ENCODE assay signal across 25 cellular contexts in the genomic region with DNA sequence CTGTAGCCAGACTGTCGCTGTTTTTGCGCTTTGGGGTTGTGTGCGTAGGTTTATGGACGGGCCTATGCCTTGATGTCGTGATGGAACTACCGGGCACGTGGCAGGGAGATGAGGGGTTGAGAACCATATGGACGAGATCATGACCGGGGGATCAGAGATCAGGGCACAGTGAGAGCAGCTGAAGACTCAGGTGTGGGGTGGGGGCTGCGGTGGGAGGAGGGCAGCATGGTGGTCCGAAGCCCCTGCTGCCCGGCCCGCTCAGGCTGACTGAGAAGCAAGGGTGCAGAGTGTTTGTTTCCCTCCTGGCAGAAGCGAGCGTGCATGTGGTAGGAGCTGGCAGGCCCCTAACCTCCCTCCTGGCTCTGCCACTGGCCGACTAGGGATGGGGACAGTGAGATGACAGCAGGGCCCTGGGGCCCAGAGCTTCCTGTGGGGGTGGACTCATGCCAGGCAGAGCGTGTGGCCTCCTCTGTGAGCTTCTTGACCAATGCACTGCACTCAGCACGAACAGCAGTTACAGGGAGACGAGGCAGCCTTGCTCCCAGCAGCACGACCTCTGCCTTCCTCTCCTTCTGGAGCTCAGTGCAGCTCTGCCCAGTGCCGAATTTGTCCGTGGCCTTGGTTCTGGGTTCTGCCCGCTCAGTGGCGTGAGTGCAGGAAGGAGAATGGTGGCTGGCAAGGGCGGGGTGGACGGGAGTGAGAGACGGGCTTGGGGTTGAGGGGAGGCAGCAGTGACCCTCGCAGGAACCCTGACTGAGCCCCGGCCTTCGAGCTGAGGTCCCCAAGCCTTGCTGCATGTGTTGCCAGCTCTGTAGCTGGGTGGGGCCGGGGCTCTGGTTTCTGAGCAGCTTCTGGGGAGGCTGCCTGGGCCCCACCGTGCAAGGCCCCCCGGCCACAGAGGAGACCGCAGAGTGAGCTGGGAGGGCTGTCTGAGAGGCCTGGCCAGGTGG. TPM values are rescaled to one million over a fixed set of nuclear protein-coding genes. Genes with fewer than 3 reads are reported as not detected.
A peak's percentile ranks its signal among the peaks of the same experiment; 100 is the strongest.
DNase-seq lines count a peak whose midpoint lies in the region; ATAC-seq, FAIRE-seq and TF ChIP-seq lines count a peak whose summit lies in the region.
"Had no signal": no experiment of that assay in that cellular context is flagged by ENCODE, and none has a peak within 500 bp of the region (broad histone marks: within the 10 kb centered on the region; RNA-seq: fewer than 3 reads in every experiment).

No MANE protein-coding gene starts in this region.

- TF ChIP-seq EP300 in HepG2 (IDR thresholded peaks at IDR 0.05; ENCODE audit: low read depth in 2 of 2, low read length in 2 of 2) (no peak), HepG2 (CRISPR knock-in tag; IDR thresholded peaks at IDR 0.05; ENCODE audit: borderline replicate concordance) (no peak)

- POLR2A ChIA-PET in HepG2 (lab: Yijun Ruan, JAX), result no interaction called here

- H3K27ac ChIP-seq in HepG2 (ENCODE audit: extremely low read length, insufficient read depth, low read length) (no peak overlapping the region), spleen (peak overlapping the region in 5 of 8 donors; percentile 27 to 48 (median 33))
- H3K27ac ChIP-seq: C4-2B, Peyer's patch, SJCRH30, stomach, transverse colon had no signal

- H3K4me3 ChIP-seq in HepG2 (replicated peaks in 1 of 3; ENCODE audit: insufficient read depth in 1 of 3, low read depth in 2 of 3, low read length in 3 of 3) (no peak overlapping the region), spleen (no peak overlapping the region)
- H3K4me3 ChIP-seq: Peyer's patch, SJCRH30, stomach, transverse colon had no signal

- no peaks in the 10 kb centered on the region for H3K4me1 Mint-ChIP-seq in activated naive CD4-positive, alpha-beta T cell treated with anti-CD3 and anti-CD28 coated beads, Interleukin-2, amount 10 ng/mL, durations not matched to agents 7 days and 5 days
- H3K4me1 Mint-ChIP-seq in activated naive CD4-positive, alpha-beta T cell treated with anti-CD3 and anti-CD28 coated beads for 36 hours (ENCODE audit: low read depth), result no peaks in the 10 kb centered on the region
- no peaks in the 10 kb centered on the region for H3K4me1 Mint-ChIP-seq in chondrocyte (ENCODE audit: low read depth)

- peaks cover 2% of the 10 kb centered on the region for H3K4me1 ChIP-seq in HepG2 (ENCODE audit: insufficient read depth, low read length)
- H3K4me1 ChIP-seq in spleen, result peaks cover 0 to 12% (median 5%) of the 10 kb centered on the region in 6 donors
- H3K4me1 ChIP-seq: Peyer's patch, SJCRH30 had no signal

- TF ChIP-seq POLR2A in HepG2 (IDR thresholded peaks at IDR 0.05; ENCODE audit: insufficient read depth in 1 of 2, low read depth in 2 of 2, low read length in 2 of 2), result no peak
- TF ChIP-seq POLR2A in spleen (IDR thresholded peaks at IDR 0.05), result no peak

- no peak overlapping the region for H3K27ac Mint-ChIP-seq in activated naive CD4-positive, alpha-beta T cell treated with anti-CD3 and anti-CD28 coated beads, Interleukin-2, amount 10 ng/mL, durations not matched to agents 7 days and 5 days
- no peak overlapping the region for H3K27ac Mint-ChIP-seq in activated naive CD4-positive, alpha-beta T cell treated with anti-CD3 and anti-CD28 coated beads for 36 hours
- peak overlapping the region; percentile 41 for H3K27ac Mint-ChIP-seq in chondrocyte (ENCODE audit: unreplicated experiment)
- H3K27ac Mint-ChIP-seq: dendritic cell treated with granulocyte-macrophage colony-stimulating factor and Interleukin-4, amounts not matched to agents 40 ng/mL and 50 ng/mL, for 4 days; T-helper 1 cell treated with Interleukin-12 subunit alpha and Interleukin-12 subunit beta and Interleukin-4 antibody, amounts not matched to agents 30 μg/mL and 1 μg/mL, for 36 hours had no signal

- no peak for FAIRE-seq in HepG2 (lab: Jason Lieb, UNC)
- FAIRE-seq: bronchial epithelial cell, D721Med had no signal

- DNase-seq in activated naive CD4-positive, alpha-beta T cell treated with anti-CD3 and anti-CD28 coated beads, Interleukin-2, amount 10 ng/mL, durations not matched to agents 7 days and 5 days, result peak; percentile 14
- DNase-seq in activated naive CD4-positive, alpha-beta T cell treated with anti-CD3 and anti-CD28 coated beads for 36 hours, result no peak
- DNase-seq in chondrocyte (ENCODE audit: low spot score), result peak; percentile 82
- no peak for DNase-seq in HepG2 (ENCODE audit: low spot score)
- peak; percentile 69 for DNase-seq in spleen
- DNase-seq in NCI-H2107 treated with DMSO at 0.1 percent for 48 hours (lab: John Stamatoyannopoulos, UW; ENCODE audit: unreplicated experiment), result no peak
- DNase-seq in GM03348 (ENCODE audit: low spot score), result no peak
- DNase-seq: activated CD4-positive, alpha-beta T cell treated with anti-CD3 and anti-CD28 coated beads, Interleukin-2, amount 50 U/mL, for 1 hour; amniotic stem cell; NCI-H1048; NCI-H187 treated with DMSO at 0.1 percent for 48 hours; NCI-H526; occipital lobe; retina; SJCRH30; stomach; transverse colon had no signal

- in situ Hi-C loops in HepG2 (cut with HindIII; ENCODE audit: extremely low pct_ligation_motif_present, low pct_unique_long_range_greater_than_20kb), result no loop called here

- no TSS peak for BruUV-seq in HepG2 (replicated peaks; lab: Mats Ljungman, UMichigan)

- H2AFZ ChIP-seq in HepG2 (ENCODE audit: low read length), result no peak overlapping the region

- H3K36me3 Mint-ChIP-seq in activated naive CD4-positive, alpha-beta T cell treated with anti-CD3 and anti-CD28 coated beads, Interleukin-2, amount 10 ng/mL, durations not matched to agents 7 days and 5 days, result peaks cover 15% of the 10 kb centered on the region
- H3K36me3 Mint-ChIP-seq in activated naive CD4-positive, alpha-beta T cell treated with anti-CD3 and anti-CD28 coated beads for 36 hours (ENCODE audit: low read depth), result peaks cover 2% of the 10 kb centered on the region
- peaks cover 5% of the 10 kb centered on the region for H3K36me3 Mint-ChIP-seq in chondrocyte (ENCODE audit: low read depth)

- TF ChIP-seq RAD21 in HepG2 (CRISPR knock-in tag; IDR thresholded peaks at IDR 0.05), result no peak

- H4K20me1 ChIP-seq in HepG2 (ENCODE audit: insufficient read depth, low read length), result no peaks in the 10 kb centered on the region

- H3K79me2 ChIP-seq in HepG2 (ENCODE audit: insufficient read depth, low read length), result no peaks in the 10 kb centered on the region

- WGBS in HepG2 (ENCODE audit: low lambda C conversion rate), result 51% methylated on average over 16 of the region's 34 CpGs
- WGBS in spleen, 5 donors, result 78 to 86% (median 83%) methylated on average over 30 to 34 of the region's 34 CpGs

- H3K36me3 ChIP-seq in HepG2 (replicated peaks in 1 of 2; ENCODE audit: control insufficient read depth in 1 of 2, insufficient read depth in 2 of 2, low read length in 2 of 2), result no peaks in the 10 kb centered on the region
- H3K36me3 ChIP-seq in spleen, result peaks cover 0 to 64% (median 26%) of the 10 kb centered on the region in 6 donors
- H3K36me3 ChIP-seq: Peyer's patch, SJCRH30, transverse colon had no signal

- TF ChIP-seq CTCF in chondrocyte (IDR thresholded peaks at IDR 0.05) (no peak), HepG2 (CRISPR knock-in tag; IDR thresholded peaks at IDR 0.05) (no peak), spleen (IDR thresholded peaks at IDR 0.05 in 8 of 11, conservative IDR thresholded peaks at IDR 0.05 in 3 of 11) (no peak)

- no peak overlapping the region for H3K9ac ChIP-seq in HepG2 (ENCODE audit: insufficient read depth, low read depth, low read length)

- intact Hi-C loops in activated naive CD4-positive, alpha-beta T cell treated with anti-CD3 and anti-CD28 coated beads for 36 hours (cut with micrococcal nuclease), result no loop called here
- intact Hi-C loops in HepG2 (cut with micrococcal nuclease; ENCODE audit: unreplicated experiment), result loop anchor here (10.0 kb wide), 1 partner anchor 68 kb away; no protein-coding TSS in a partner anchor
- intact Hi-C loops in spleen (cut with DNase I; ENCODE audit: low total_unique reads), result loop anchor here (10.0 kb wide), 1 partner anchor 98 kb away; the partner anchor contains the start of gene CFAP410

- peaks cover 6% of the 10 kb centered on the region; the same call in 1 of the 2 replicates for H3K9me3 ChIP-seq in HepG2 (ENCODE audit: low read length)
- H3K9me3 ChIP-seq in spleen, result peaks cover 2 to 33% (median 25%) of the 10 kb centered on the region in 8 donors
- H3K9me3 ChIP-seq: SJCRH30 had no signal

- H3K27me3 Mint-ChIP-seq in activated naive CD4-positive, alpha-beta T cell treated with anti-CD3 and anti-CD28 coated beads, Interleukin-2, amount 10 ng/mL, durations not matched to agents 7 days and 5 days, result peaks cover 5% of the 10 kb centered on the region
- no peaks in the 10 kb centered on the region for H3K27me3 Mint-ChIP-seq in activated naive CD4-positive, alpha-beta T cell treated with anti-CD3 and anti-CD28 coated beads for 36 hours (ENCODE audit: low read depth)
- H3K27me3 Mint-ChIP-seq in chondrocyte (ENCODE audit: low read depth), result peaks cover 6% of the 10 kb centered on the region
- H3K27me3 Mint-ChIP-seq: dendritic cell treated with granulocyte-macrophage colony-stimulating factor and Interleukin-4, amounts not matched to agents 40 ng/mL and 50 ng/mL, for 4 days had no signal

- ATAC-seq in HepG2, result peak; percentile 28; the same call in 2 of the 3 replicates
- no peak for ATAC-seq in HG02798 (IDR thresholded peaks at IDR 0.05; ENCODE audit: poor library complexity, unreplicated experiment)
- ATAC-seq: HCT116 had no signal

- CTCF ChIA-PET in activated naive CD4-positive, alpha-beta T cell treated with anti-CD3 and anti-CD28 coated beads, Interleukin-2, amount 10 ng/mL, durations not matched to agents 7 days and 5 days (lab: Charles Lee), result no interaction called here
- CTCF ChIA-PET in activated naive CD4-positive, alpha-beta T cell treated with anti-CD3 and anti-CD28 coated beads for 36 hours (lab: Charles Lee), result no interaction called here
- CTCF ChIA-PET in HepG2 (lab: Yijun Ruan, JAX; ENCODE audit: low intra/inter-chr PET ratio, low total read pairs), result no interaction called here

- H3K4me2 ChIP-seq in HepG2 (ENCODE audit: low read depth, low read length), result no peak overlapping the region

- H3K27me3 ChIP-seq in HepG2 (ENCODE audit: control insufficient read depth in 1 of 2, insufficient read depth in 2 of 2, low read length in 2 of 2) (peaks cover 4 to 26% of the 10 kb centered on the region in 2 experiments; a peak in 4 of 5 replicates), spleen (replicated peaks in 1 of 7) (peaks cover 0 to 4% (median 0%) of the 10 kb centered on the region in 7 donors)
- H3K27me3 ChIP-seq: Peyer's patch, SJCRH30, stomach, transverse colon had no signal

- H3K4me3 Mint-ChIP-seq in activated naive CD4-positive, alpha-beta T cell treated with anti-CD3 and anti-CD28 coated beads, Interleukin-2, amount 10 ng/mL, durations not matched to agents 7 days and 5 days, result no peak overlapping the region
- H3K4me3 Mint-ChIP-seq in activated naive CD4-positive, alpha-beta T cell treated with anti-CD3 and anti-CD28 coated beads for 36 hours, result no peak overlapping the region
- no peak overlapping the region for H3K4me3 Mint-ChIP-seq in chondrocyte (ENCODE audit: unreplicated experiment)
- H3K4me3 Mint-ChIP-seq: dendritic cell treated with granulocyte-macrophage colony-stimulating factor and Interleukin-4, amounts not matched to agents 40 ng/mL and 50 ng/mL, for 4 days; T-helper 1 cell treated with Interleukin-12 subunit alpha and Interleukin-12 subunit beta and Interleukin-4 antibody, amounts not matched to agents 30 μg/mL and 1 μg/mL, for 36 hours had no signal

- H3K9me3 Mint-ChIP-seq in activated naive CD4-positive, alpha-beta T cell treated with anti-CD3 and anti-CD28 coated beads, Interleukin-2, amount 10 ng/mL, durations not matched to agents 7 days and 5 days, result peaks cover 13% of the 10 kb centered on the region
- H3K9me3 Mint-ChIP-seq in activated naive CD4-positive, alpha-beta T cell treated with anti-CD3 and anti-CD28 coated beads for 36 hours, result peaks cover 13% of the 10 kb centered on the region
- peaks cover 18% of the 10 kb centered on the region for H3K9me3 Mint-ChIP-seq in chondrocyte (ENCODE audit: low read depth)
- H3K9me3 Mint-ChIP-seq: dendritic cell treated with granulocyte-macrophage colony-stimulating factor and Interleukin-4, amounts not matched to agents 40 ng/mL and 50 ng/mL, for 4 days had no signal

RNA-seq across cellular contexts. Expression of gene LRRC3, which starts 22.2 kb away (rescaled TPM):
- 1 to 10 TPM; 2.5 to 2.8 TPM for total RNA-seq in activated naive CD4-positive, alpha-beta T cell treated with anti-CD3 and anti-CD28 coated beads for 36 hours
- total RNA-seq in chondrocyte (3.3 to 8.0 TPM (median 7.4 TPM) in 3 replicates), HepG2 (2016; rRNA removed; fragmentation: Illumina TruSeq; extraction: Trizol) (3.9 and 4.8 TPM in 2 replicates), spleen (1 to 10 TPM; 1.3 to 4.9 (median 3.4) TPM)
- 0.97 and 1.1 TPM in 2 replicates for total RNA-seq in HepG2 (2016; cell fraction: cytosol; rRNA removed; fragmentation: Illumina TruSeq; extraction: Trizol; ENCODE audit: low read depth)
- 3.1 and 4.8 TPM in 2 replicates for total RNA-seq in HepG2 (2016; cell fraction: insoluble cytoplasmic fraction; rRNA removed; fragmentation: Illumina TruSeq; extraction: Trizol)
- total RNA-seq in HepG2 (2016; cell fraction: membrane; rRNA removed; fragmentation: Illumina TruSeq; extraction: Trizol), result 3.5 and 4.4 TPM in 2 replicates
- total RNA-seq in HepG2 (2016; cell fraction: nucleus; rRNA removed; fragmentation: Illumina TruSeq; extraction: Trizol), result 5.2 and 5.7 TPM in 2 replicates
- polyA plus RNA-seq in HepG2 (2011; rRNA removed) (16.5 and 24.3 TPM in 2 replicates), spleen (under 1 TPM; 0.24 to 0.86 (median 0.26) TPM)
- polyA plus RNA-seq in HepG2 (2011; cell fraction: cytosol; rRNA removed), result 17.5 and 19.8 TPM in 2 replicates
- 25.9 and 31.8 TPM in 2 replicates for polyA plus RNA-seq in HepG2 (2011; cell fraction: nucleus; rRNA removed)
- polyA plus RNA-seq in HepG2 (2012), result 24.1 and 27.1 TPM in 2 replicates
- polyA plus RNA-seq in HepG2 (2016; cell fraction: cytosol; fragmentation: Illumina TruSeq; extraction: Trizol; ENCODE audit: low read depth), result 0.99 and 1.3 TPM in 2 replicates
- polyA plus RNA-seq in HepG2 (2016; cell fraction: insoluble cytoplasmic fraction; fragmentation: Illumina TruSeq; extraction: Trizol; ENCODE audit: low read depth), result 4.4 and 5.5 TPM in 2 replicates
- polyA plus RNA-seq in HepG2 (2016; cell fraction: membrane; fragmentation: Illumina TruSeq; extraction: Trizol; ENCODE audit: low read depth), result 2.9 and 3.4 TPM in 2 replicates
- 10.0 TPM in 2 replicates for polyA plus RNA-seq in HepG2 (2016; cell fraction: nucleus; fragmentation: Illumina TruSeq; extraction: Trizol; ENCODE audit: insufficient read depth, low read depth)
- polyA minus RNA-seq in HepG2 (2011; rRNA and poly(A)+ RNA removed; ENCODE audit: low replicate concordance), result 3.8 and 34.5 TPM in 2 replicates
- 16.0 and 20.9 TPM in 2 replicates for polyA minus RNA-seq in HepG2 (2011; cell fraction: cytosol; rRNA and poly(A)+ RNA removed)
- 10.4 and 13.4 TPM in 2 replicates for polyA minus RNA-seq in HepG2 (2011; cell fraction: nucleus; rRNA and poly(A)+ RNA removed)
- total RNA-seq: SJCRH30 had no signal

Comparison
In these comparisons a context has a peak if more than half of its experiments do, and no peak if none do; other contexts are left out.
1. DNase-seq: peak in activated naive CD4-positive, alpha-beta T cell treated with anti-CD3 and anti-CD28 coated beads, Interleukin-2, amount 10 ng/mL, durations not matched to agents 7 days and 5 days (single experiment), chondrocyte (single experiment) and spleen (single experiment); none in activated naive CD4-positive, alpha-beta T cell treated with anti-CD3 and anti-CD28 coated beads for 36 hours (single experiment), HepG2 (single experiment), NCI-H2107 treated with DMSO at 0.1 percent for 48 hours (single experiment) and GM03348 (single experiment).